ENCODE assay signal across 1 cellular context in the genomic region with DNA sequence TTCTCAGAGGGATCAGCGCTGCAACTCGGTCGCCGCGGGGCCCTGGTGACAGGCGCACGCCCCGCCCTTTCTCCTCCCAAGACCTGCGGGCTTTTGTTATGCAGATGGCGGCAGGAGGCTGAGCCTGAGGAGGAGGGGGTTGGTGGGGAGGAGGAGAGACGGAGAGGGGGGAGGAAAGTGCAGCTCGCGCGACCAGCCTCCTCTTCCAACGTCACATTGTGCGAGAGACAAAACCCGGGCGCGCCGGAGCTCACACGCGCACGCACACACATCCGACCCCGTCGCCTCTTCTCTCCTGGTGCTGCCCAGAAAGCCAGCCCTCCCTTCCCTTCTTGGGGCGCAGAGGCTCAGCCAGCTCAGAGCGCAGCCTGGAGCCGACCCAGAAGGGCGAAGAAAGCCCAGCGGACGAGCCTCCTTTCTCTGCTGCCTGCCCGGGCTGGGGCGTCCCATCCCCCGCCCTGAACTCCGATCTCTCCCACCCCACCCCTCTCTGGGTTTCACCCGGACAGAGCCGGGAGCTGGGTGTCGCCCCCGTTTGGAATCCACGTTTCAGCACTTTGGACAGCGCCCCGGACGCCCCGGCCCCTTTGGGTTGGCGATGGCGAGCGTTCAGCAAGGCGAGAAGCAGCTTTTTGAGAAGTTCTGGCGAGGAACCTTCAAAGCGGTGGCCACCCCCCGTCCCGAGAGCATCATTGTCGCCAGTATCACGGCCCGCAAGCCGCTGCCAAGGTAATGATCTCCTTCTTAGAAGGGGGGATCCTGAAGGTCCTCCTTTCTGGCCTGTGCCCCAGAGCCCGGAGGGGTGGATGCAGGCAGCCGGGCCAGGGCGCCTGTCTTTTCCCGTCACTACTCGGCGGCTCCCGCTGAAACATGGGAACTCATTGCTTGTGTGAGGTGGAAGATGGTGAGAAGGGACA.
A peak's percentile ranks its signal among the peaks of the same experiment; 100 is the strongest.
TF ChIP-seq lines count a peak whose summit lies in the region.

A gene with protein sequence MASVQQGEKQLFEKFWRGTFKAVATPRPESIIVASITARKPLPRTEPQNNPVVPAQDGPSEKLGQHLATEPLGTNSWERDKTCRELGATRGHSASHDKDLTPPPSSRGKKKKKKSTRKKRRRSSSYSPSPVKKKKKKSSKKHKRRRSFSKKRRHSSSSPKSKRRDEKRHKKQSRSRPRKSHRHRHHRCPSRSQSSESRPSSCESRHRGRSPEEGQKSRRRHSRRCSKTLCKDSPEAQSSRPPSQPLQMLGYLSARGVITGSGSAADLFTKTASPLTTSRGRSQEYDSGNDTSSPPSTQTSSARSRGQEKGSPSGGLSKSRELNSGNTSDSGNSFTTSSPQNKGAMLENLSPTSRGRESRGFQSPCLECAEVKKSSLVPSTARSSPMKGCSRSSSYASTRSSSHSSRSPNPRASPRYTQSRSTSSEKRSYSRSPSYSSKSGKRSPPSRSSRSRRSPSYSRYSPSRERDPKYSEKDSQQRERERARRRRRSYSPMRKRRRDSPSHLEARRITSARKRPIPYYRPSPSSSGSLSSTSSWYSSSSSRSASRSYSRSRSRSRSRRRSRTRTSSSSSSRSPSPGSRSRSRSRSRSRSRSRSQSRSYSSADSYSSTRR (plus strand): TSS at position 257 of the 917 bp plus-strand sequence. CDS start 342 bp downstream, at position 599.

TF ChIP-seq in SK-N-SH, 30 proteins besides CTCF, POLR2A, EP300 and RAD21:
- TF ChIP-seq, protein P1, sequence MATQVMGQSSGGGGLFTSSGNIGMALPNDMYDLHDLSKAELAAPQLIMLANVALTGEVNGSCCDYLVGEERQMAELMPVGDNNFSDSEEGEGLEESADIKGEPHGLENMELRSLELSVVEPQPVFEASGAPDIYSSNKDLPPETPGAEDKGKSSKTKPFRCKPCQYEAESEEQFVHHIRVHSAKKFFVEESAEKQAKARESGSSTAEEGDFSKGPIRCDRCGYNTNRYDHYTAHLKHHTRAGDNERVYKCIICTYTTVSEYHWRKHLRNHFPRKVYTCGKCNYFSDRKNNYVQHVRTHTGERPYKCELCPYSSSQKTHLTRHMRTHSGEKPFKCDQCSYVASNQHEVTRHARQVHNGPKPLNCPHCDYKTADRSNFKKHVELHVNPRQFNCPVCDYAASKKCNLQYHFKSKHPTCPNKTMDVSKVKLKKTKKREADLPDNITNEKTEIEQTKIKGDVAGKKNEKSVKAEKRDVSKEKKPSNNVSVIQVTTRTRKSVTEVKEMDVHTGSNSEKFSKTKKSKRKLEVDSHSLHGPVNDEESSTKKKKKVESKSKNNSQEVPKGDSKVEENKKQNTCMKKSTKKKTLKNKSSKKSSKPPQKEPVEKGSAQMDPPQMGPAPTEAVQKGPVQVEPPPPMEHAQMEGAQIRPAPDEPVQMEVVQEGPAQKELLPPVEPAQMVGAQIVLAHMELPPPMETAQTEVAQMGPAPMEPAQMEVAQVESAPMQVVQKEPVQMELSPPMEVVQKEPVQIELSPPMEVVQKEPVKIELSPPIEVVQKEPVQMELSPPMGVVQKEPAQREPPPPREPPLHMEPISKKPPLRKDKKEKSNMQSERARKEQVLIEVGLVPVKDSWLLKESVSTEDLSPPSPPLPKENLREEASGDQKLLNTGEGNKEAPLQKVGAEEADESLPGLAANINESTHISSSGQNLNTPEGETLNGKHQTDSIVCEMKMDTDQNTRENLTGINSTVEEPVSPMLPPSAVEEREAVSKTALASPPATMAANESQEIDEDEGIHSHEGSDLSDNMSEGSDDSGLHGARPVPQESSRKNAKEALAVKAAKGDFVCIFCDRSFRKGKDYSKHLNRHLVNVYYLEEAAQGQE (IDR thresholded peaks at IDR 0.05; ENCODE audit: low read depth, low read length): peak; percentile 87
- TF ChIP-seq POLR2AphosphoS5 (IDR thresholded peaks at IDR 0.05; ENCODE audit: low read depth, low read length): no peak
- TF ChIP-seq NFIC (IDR thresholded peaks at IDR 0.05; ENCODE audit: borderline replicate concordance): no peak
- peak; percentile 45 for TF ChIP-seq CHD2 (IDR thresholded peaks at IDR 0.05; ENCODE audit: low read length, partially characterized antibody)
- TF ChIP-seq MXI1 (IDR thresholded peaks at IDR 0.05; ENCODE audit: low read depth, low read length): peak; percentile 84; the same call in 1 of the 2 replicates
- TF ChIP-seq, protein P2, sequence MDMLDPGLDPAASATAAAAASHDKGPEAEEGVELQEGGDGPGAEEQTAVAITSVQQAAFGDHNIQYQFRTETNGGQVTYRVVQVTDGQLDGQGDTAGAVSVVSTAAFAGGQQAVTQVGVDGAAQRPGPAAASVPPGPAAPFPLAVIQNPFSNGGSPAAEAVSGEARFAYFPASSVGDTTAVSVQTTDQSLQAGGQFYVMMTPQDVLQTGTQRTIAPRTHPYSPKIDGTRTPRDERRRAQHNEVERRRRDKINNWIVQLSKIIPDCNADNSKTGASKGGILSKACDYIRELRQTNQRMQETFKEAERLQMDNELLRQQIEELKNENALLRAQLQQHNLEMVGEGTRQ (IDR thresholded peaks at IDR 0.05; ENCODE audit: borderline replicate concordance, low read depth, low read length): no peak
- TF ChIP-seq TEAD4 (IDR thresholded peaks at IDR 0.05; ENCODE audit: borderline replicate concordance, insufficient read depth): no peak
- TF ChIP-seq, protein P3, sequence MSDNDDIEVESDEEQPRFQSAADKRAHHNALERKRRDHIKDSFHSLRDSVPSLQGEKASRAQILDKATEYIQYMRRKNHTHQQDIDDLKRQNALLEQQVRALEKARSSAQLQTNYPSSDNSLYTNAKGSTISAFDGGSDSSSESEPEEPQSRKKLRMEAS (IDR thresholded peaks at IDR 0.05; ENCODE audit: low read depth): no peak
- TF ChIP-seq JUND (IDR thresholded peaks at IDR 0.05): no peak
